ENCODE assay signal across 24 cellular contexts in the genomic region with DNA sequence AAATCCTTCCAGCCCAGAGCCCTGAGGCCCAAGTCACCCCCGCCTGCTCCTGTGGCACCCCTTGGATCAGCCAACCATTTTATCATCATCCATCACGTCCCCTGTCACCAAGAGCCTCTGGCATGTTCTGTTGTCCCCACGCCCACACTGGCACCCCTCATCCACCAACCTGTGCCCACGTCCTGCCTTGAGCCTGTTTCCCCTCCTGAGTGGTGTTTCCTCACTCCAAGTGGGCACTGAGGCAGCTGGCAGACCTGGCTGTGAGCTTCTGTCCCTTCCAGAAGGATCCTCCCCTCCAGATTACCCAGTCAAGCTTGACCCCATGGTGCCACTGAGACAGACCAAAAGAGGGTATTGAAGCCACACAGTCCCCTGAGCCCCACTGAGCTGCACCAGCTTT.
"Had no signal": no experiment of that assay in that cellular context is flagged by ENCODE, and none has a peak within 500 bp of the region (broad histone marks: within the 10 kb centered on the region; RNA-seq: fewer than 3 reads in every experiment).

No MANE protein-coding gene starts in this region.

- H3K27me3 Mint-ChIP-seq: activated CD4-positive, alpha-beta memory T cell treated with anti-CD3 and anti-CD28 coated beads, Interleukin-2, amount 10 ng/mL, durations not matched to agents 7 days and 5 days; activated CD4-positive, alpha-beta T cell treated with anti-CD3 and anti-CD28 coated beads, Interleukin-2, amount 10 ng/mL, durations not matched to agents 24 days and 14 days; activated naive CD4-positive, alpha-beta T cell treated with anti-CD3 and anti-CD28 coated beads, Interleukin-2, amount 10 ng/mL, durations not matched to agents 7 days and 5 days; activated naive CD8-positive, alpha-beta T cell treated with anti-CD3 and anti-CD28 coated beads, Interleukin-2, amount 50 U/mL, for 24 hours; activated T-cell treated with anti-CD3 and anti-CD28 coated beads, Interleukin-2, amount 50 U/mL, for 24 hours; naive thymus-derived CD4-positive, alpha-beta T cell; stimulated activated naive B cell treated with anti-CD40 and anti-IgM and Interleukin-4, amounts not matched to agents 10 μg/mL and 1 μg/mL and 100 μg/mL, for 72 hours had no signal

- H3K27ac Mint-ChIP-seq: activated CD4-positive, alpha-beta memory T cell treated with anti-CD3 and anti-CD28 coated beads, Interleukin-2, amount 10 ng/mL, durations not matched to agents 7 days and 5 days; activated CD4-positive, alpha-beta T cell treated with anti-CD3 and anti-CD28 coated beads, Interleukin-2, amount 10 ng/mL, durations not matched to agents 24 days and 14 days; activated naive CD4-positive, alpha-beta T cell treated with anti-CD3 and anti-CD28 coated beads, Interleukin-2, amount 10 ng/mL, durations not matched to agents 7 days and 5 days; activated naive CD8-positive, alpha-beta T cell treated with anti-CD3 and anti-CD28 coated beads, Interleukin-2, amount 50 U/mL, for 24 hours; activated T-cell treated with anti-CD3 and anti-CD28 coated beads, Interleukin-2, amount 50 U/mL, for 24 hours; dendritic cell treated with granulocyte-macrophage colony-stimulating factor and Interleukin-4, amounts not matched to agents 40 ng/mL and 50 ng/mL, for 4 days; stimulated activated naive B cell treated with anti-CD40 and anti-IgM and Interleukin-4, amounts not matched to agents 10 μg/mL and 1 μg/mL and 100 μg/mL, for 72 hours had no signal

- H3K4me2 ChIP-seq: hepatocyte, smooth muscle cell had no signal

- H3K9me3 ChIP-seq: left lung, sigmoid colon had no signal

- H2AFZ ChIP-seq: hepatocyte had no signal

- H3K4me3 ChIP-seq: hepatocyte, left lung, lung, sigmoid colon, smooth muscle cell had no signal

- H3K27me3 ChIP-seq: hepatocyte, left lung, sigmoid colon had no signal

- H3K27ac ChIP-seq: foreskin keratinocyte, hepatocyte, left lung, sigmoid colon, VCaP had no signal

- H3K36me3 ChIP-seq: left lung, sigmoid colon had no signal

- H3K4me3 Mint-ChIP-seq: activated CD4-positive, alpha-beta memory T cell treated with anti-CD3 and anti-CD28 coated beads, Interleukin-2, amount 10 ng/mL, durations not matched to agents 7 days and 5 days; activated CD4-positive, alpha-beta T cell treated with anti-CD3 and anti-CD28 coated beads, Interleukin-2, amount 10 ng/mL, durations not matched to agents 24 days and 14 days; activated naive CD4-positive, alpha-beta T cell treated with anti-CD3 and anti-CD28 coated beads, Interleukin-2, amount 10 ng/mL, durations not matched to agents 7 days and 5 days; activated naive CD8-positive, alpha-beta T cell treated with anti-CD3 and anti-CD28 coated beads, Interleukin-2, amount 50 U/mL, for 24 hours; activated T-cell treated with anti-CD3 and anti-CD28 coated beads, Interleukin-2, amount 50 U/mL, for 24 hours; dendritic cell treated with granulocyte-macrophage colony-stimulating factor and Interleukin-4, amounts not matched to agents 40 ng/mL and 50 ng/mL, for 4 days; naive thymus-derived CD4-positive, alpha-beta T cell; neural crest cell; stimulated activated naive B cell treated with anti-CD40 and anti-IgM and Interleukin-4, amounts not matched to agents 10 μg/mL and 1 μg/mL and 100 μg/mL, for 72 hours had no signal

- H3K4me1 ChIP-seq: foreskin keratinocyte, left lung, sigmoid colon had no signal

- DNase-seq: activated CD4-positive, alpha-beta memory T cell treated with anti-CD3 and anti-CD28 coated beads, Interleukin-2, amount 10 ng/mL, durations not matched to agents 7 days and 5 days; activated CD4-positive, alpha-beta T cell treated with anti-CD3 and anti-CD28 coated beads, Interleukin-2, amount 10 ng/mL, durations not matched to agents 24 days and 14 days; activated naive CD4-positive, alpha-beta T cell treated with anti-CD3 and anti-CD28 coated beads, Interleukin-2, amount 10 ng/mL, durations not matched to agents 7 days and 5 days; activated naive CD8-positive, alpha-beta T cell treated with anti-CD3 and anti-CD28 coated beads, Interleukin-2, amount 50 U/mL, for 24 hours; activated T-cell treated with anti-CD3 and anti-CD28 coated beads, Interleukin-2, amount 50 U/mL, for 24 hours; effector CD8-positive, alpha-beta T cell; foreskin keratinocyte; kidney glomerular epithelial cell; left lung; naive thymus-derived CD4-positive, alpha-beta T cell; retina; sigmoid colon; stimulated activated CD4-positive, alpha-beta T cell treated with anti-CD3 and anti-CD28 coated beads, Interleukin-2, amount 100 ng/mL, for 48 hours; stimulated activated CD8-positive, alpha-beta memory T cell treated with anti-CD3 and anti-CD28 coated beads, Interleukin-4, amount 100 ng/mL, for 48 hours; stimulated activated naive B cell treated with anti-CD40 and anti-IgM and Interleukin-4, amounts not matched to agents 10 μg/mL and 1 μg/mL and 100 μg/mL, for 72 hours; SW 1271; T-helper 2 cell had no signal

- H3K9me3 Mint-ChIP-seq: activated CD4-positive, alpha-beta memory T cell treated with anti-CD3 and anti-CD28 coated beads, Interleukin-2, amount 10 ng/mL, durations not matched to agents 7 days and 5 days; activated CD4-positive, alpha-beta T cell treated with anti-CD3 and anti-CD28 coated beads, Interleukin-2, amount 10 ng/mL, durations not matched to agents 24 days and 14 days; activated naive CD4-positive, alpha-beta T cell treated with anti-CD3 and anti-CD28 coated beads, Interleukin-2, amount 10 ng/mL, durations not matched to agents 7 days and 5 days; activated naive CD8-positive, alpha-beta T cell treated with anti-CD3 and anti-CD28 coated beads, Interleukin-2, amount 50 U/mL, for 24 hours; activated T-cell treated with anti-CD3 and anti-CD28 coated beads, Interleukin-2, amount 50 U/mL, for 24 hours; dendritic cell treated with granulocyte-macrophage colony-stimulating factor and Interleukin-4, amounts not matched to agents 40 ng/mL and 50 ng/mL, for 4 days; naive thymus-derived CD4-positive, alpha-beta T cell; neural crest cell; stimulated activated naive B cell treated with anti-CD40 and anti-IgM and Interleukin-4, amounts not matched to agents 10 μg/mL and 1 μg/mL and 100 μg/mL, for 72 hours had no signal

- ATAC-seq: activated CD4-positive, CD25-positive, alpha-beta regulatory T cell treated with anti-CD3 and anti-CD28 coated beads, Interleukin-2, amount 50 U/mL, for 24 hours; activated naive CD8-positive, alpha-beta T cell treated with anti-CD3 and anti-CD28 coated beads, Interleukin-2, amount 50 U/mL, for 24 hours; foreskin keratinocyte; left lung; stimulated activated naive B cell treated with anti-CD40 and anti-IgM and Interleukin-4, amounts not matched to agents 10 μg/mL and 1 μg/mL and 100 μg/mL, for 72 hours had no signal
